ENCODE assay signal across 16 cellular contexts in genomic region chr1:230900984-230901383, GRCh38.
"Had no signal": no experiment of that assay in that cellular context is flagged by ENCODE, and none has a peak within 500 bp of the region (broad histone marks: within the 10 kb centered on the region; RNA-seq: fewer than 3 reads in every experiment).

No MANE protein-coding gene starts in this region.

- H3K27ac ChIP-seq: esophagus squamous epithelium, heart right ventricle, skin epidermis had no signal

- H3K27ac Mint-ChIP-seq: activated CD4-positive, alpha-beta T cell treated with anti-CD3 and anti-CD28 coated beads, Interleukin-2, amount 10 ng/mL, durations not matched to agents 24 days and 14 days; activated CD8-positive, alpha-beta T cell treated with anti-CD3 and anti-CD28 coated beads for 36 hours; activated naive CD4-positive, alpha-beta T cell treated with anti-CD3 and anti-CD28 coated beads for 36 hours; effector memory CD8-positive, alpha-beta T cell; natural killer cell treated with Interleukin-12 subunit alpha and Interleukin-12 subunit beta and Interleukin-15 and Interleukin-18, amount 100 ng/mL, for 72 hours; T-helper 1 cell treated with Interleukin-12 subunit alpha and Interleukin-12 subunit beta and Interleukin-4 antibody, amounts not matched to agents 30 μg/mL and 1 μg/mL, for 36 hours had no signal

- H3K4me3 Mint-ChIP-seq: activated CD4-positive, alpha-beta T cell treated with anti-CD3 and anti-CD28 coated beads, Interleukin-2, amount 10 ng/mL, durations not matched to agents 24 days and 14 days; activated CD8-positive, alpha-beta T cell treated with anti-CD3 and anti-CD28 coated beads for 36 hours; activated naive CD4-positive, alpha-beta T cell treated with anti-CD3 and anti-CD28 coated beads for 36 hours; effector memory CD8-positive, alpha-beta T cell; natural killer cell treated with Interleukin-12 subunit alpha and Interleukin-12 subunit beta and Interleukin-15 and Interleukin-18, amount 100 ng/mL, for 72 hours; stimulated activated naive CD8-positive, alpha-beta T cell treated with anti-CD3 and anti-CD28 coated beads, Interleukin-15, amount 100 ng/mL, for 72 hours; T-helper 1 cell treated with Interleukin-12 subunit alpha and Interleukin-12 subunit beta and Interleukin-4 antibody, amounts not matched to agents 30 μg/mL and 1 μg/mL, for 36 hours had no signal

- H3K9me3 Mint-ChIP-seq: activated CD4-positive, alpha-beta T cell treated with anti-CD3 and anti-CD28 coated beads, Interleukin-2, amount 10 ng/mL, durations not matched to agents 24 days and 14 days; activated CD8-positive, alpha-beta T cell treated with anti-CD3 and anti-CD28 coated beads for 36 hours; activated naive CD4-positive, alpha-beta T cell treated with anti-CD3 and anti-CD28 coated beads for 36 hours; effector memory CD8-positive, alpha-beta T cell; natural killer cell treated with Interleukin-12 subunit alpha and Interleukin-12 subunit beta and Interleukin-15 and Interleukin-18, amount 100 ng/mL, for 72 hours; stimulated activated naive CD8-positive, alpha-beta T cell treated with anti-CD3 and anti-CD28 coated beads, Interleukin-15, amount 100 ng/mL, for 72 hours; T-helper 1 cell treated with Interleukin-12 subunit alpha and Interleukin-12 subunit beta and Interleukin-4 antibody, amounts not matched to agents 30 μg/mL and 1 μg/mL, for 36 hours had no signal

- H3K4me3 ChIP-seq: esophagus squamous epithelium, heart right ventricle, skin epidermis had no signal

- H3K4me1 Mint-ChIP-seq: stimulated activated naive CD8-positive, alpha-beta T cell treated with anti-CD3 and anti-CD28 coated beads, Interleukin-15, amount 100 ng/mL, for 72 hours had no signal

- H3K27me3 Mint-ChIP-seq: activated CD4-positive, alpha-beta T cell treated with anti-CD3 and anti-CD28 coated beads, Interleukin-2, amount 10 ng/mL, durations not matched to agents 24 days and 14 days; activated CD8-positive, alpha-beta T cell treated with anti-CD3 and anti-CD28 coated beads for 36 hours; effector memory CD8-positive, alpha-beta T cell; natural killer cell treated with Interleukin-12 subunit alpha and Interleukin-12 subunit beta and Interleukin-15 and Interleukin-18, amount 100 ng/mL, for 72 hours; stimulated activated naive CD8-positive, alpha-beta T cell treated with anti-CD3 and anti-CD28 coated beads, Interleukin-15, amount 100 ng/mL, for 72 hours had no signal

- H3K9me3 ChIP-seq: esophagus squamous epithelium, heart right ventricle had no signal

- ATAC-seq: activated CD8-positive, alpha-beta T cell treated with anti-CD3 and anti-CD28 coated beads for 36 hours; effector memory CD8-positive, alpha-beta T cell; heart right ventricle; natural killer cell treated with Interleukin-12 subunit alpha and Interleukin-12 subunit beta and Interleukin-15 and Interleukin-18, amount 100 ng/mL, for 72 hours; right cardiac atrium; stimulated activated naive CD8-positive, alpha-beta T cell treated with anti-CD3 and anti-CD28 coated beads, Interleukin-15, amount 100 ng/mL, for 72 hours had no signal

- H3K27me3 ChIP-seq: heart right ventricle had no signal

- DNase-seq: activated CD4-positive, alpha-beta T cell treated with anti-CD3 and anti-CD28 coated beads, Interleukin-2, amount 10 ng/mL, durations not matched to agents 24 days and 14 days; activated CD8-positive, alpha-beta T cell treated with anti-CD3 and anti-CD28 coated beads for 36 hours; activated naive CD4-positive, alpha-beta T cell treated with anti-CD3 and anti-CD28 coated beads for 36 hours; activated T-cell treated with anti-CD3 and anti-CD28 coated beads, Interleukin-2, amount 50 U/mL, for 1 hour; cerebellar nuclear complex; effector memory CD8-positive, alpha-beta T cell; esophagus squamous epithelium; heart right ventricle; kidney glomerular epithelial cell; right cardiac atrium; stimulated activated CD4-positive, alpha-beta T cell treated with anti-CD3 and anti-CD28 coated beads, Interleukin-15, amount 100 ng/mL, for 24 hours; stimulated activated CD4-positive, alpha-beta T cell treated with anti-CD3 and anti-CD28 coated beads, Interleukin-4, amount 100 ng/mL, for 1 hour; stimulated activated naive CD8-positive, alpha-beta T cell treated with anti-CD3 and anti-CD28 coated beads, Interleukin-15, amount 100 ng/mL, for 72 hours had no signal

- H3K4me1 ChIP-seq: esophagus squamous epithelium had no signal
